Comparison of ENCODE assay signal across 17 cellular contexts in genomic region chr10:34291466-34292177, GRCh38.
A peak's percentile ranks its signal among the peaks of the same experiment; 100 is the strongest.
DNase-seq lines count a peak whose midpoint lies in the region; ATAC-seq, FAIRE-seq and TF ChIP-seq lines count a peak whose summit lies in the region.
"Had no signal": no experiment of that assay in that cellular context is flagged by ENCODE, and none has a peak within 500 bp of the region (broad histone marks: within the 10 kb centered on the region; RNA-seq: fewer than 3 reads in every experiment).

No MANE protein-coding gene starts in this region.

- ATAC-seq in A549 (no peak), GM19395 (IDR thresholded peaks at IDR 0.05; ENCODE audit: unreplicated experiment) (peak; percentile 88), HG02943 (IDR thresholded peaks at IDR 0.05; ENCODE audit: low read depth, unreplicated experiment) (peak; percentile 92), GM21526 (IDR thresholded peaks at IDR 0.05; ENCODE audit: low FRiP score, unreplicated experiment) (no peak)
- ATAC-seq: GM23338, WTC11 had no signal

- peak overlapping the region; percentile 24; the same call in 2 of the 3 replicates for H3K4me2 ChIP-seq in A549
- H3K4me2 ChIP-seq: GM23338 had no signal

- no peak for TF ChIP-seq RAD21 in A549 (conservative IDR thresholded peaks at IDR 0.05 in 1 of 2, IDR thresholded peaks at IDR 0.05 in 1 of 2)

- WGBS in A549 (ENCODE audit: missing lambda C conversion rate) = 93% methylated on average over 6 of the region's 6 CpGs

- peaks cover 42% of the 10 kb centered on the region for H3K4me1 ChIP-seq in A549

- peak overlapping the region; percentile 17 to 42; a peak in 4 of 6 replicates for H3K27ac ChIP-seq in A549
- H3K27ac ChIP-seq: HL-60 had no signal

- no peak for TF ChIP-seq CTCF in A549 (IDR thresholded peaks at IDR 0.05)

- H3K9me3 ChIP-seq in A549 = no peaks in the 10 kb centered on the region
- H3K9me3 ChIP-seq: mucosa of descending colon had no signal

- FAIRE-seq in A549 (lab: Jason Lieb, UNC) = no peak

- CTCF ChIA-PET in A549 (lab: Yijun Ruan, JAX) = interaction anchor here (0.8 to 1.8 kb wide), 3 partner anchors 12 to 347 kb away, joined by 3 read pairs; no protein-coding TSS in a partner anchor

- TF ChIP-seq POLR2A in A549 (IDR thresholded peaks at IDR 0.05; ENCODE audit: low read length) = no peak

- H3K4me3 ChIP-seq in A549 = no peak overlapping the region
- H3K4me3 ChIP-seq: GM23338, mucosa of descending colon had no signal

- no peak for TF ChIP-seq EP300 in A549 (IDR thresholded peaks at IDR 0.05)

- no peak for DNase-seq in A549 (ENCODE audit: low read depth in 1 of 2, low spot score in 1 of 2)
- DNase-seq in NCI-H526 treated with DMSO at 0.1 percent for 48 hours (lab: John Stamatoyannopoulos, UW) = peak; percentile 33
- no peak for DNase-seq in NCI-H2196 treated with DMSO at 0.1 percent for 48 hours (lab: John Stamatoyannopoulos, UW; ENCODE audit: unreplicated experiment)
- no peak for DNase-seq in NCI-H187 treated with DMSO at 0.1 percent for 48 hours (lab: John Stamatoyannopoulos, UW)
- DNase-seq in MV-4-11 (lab: John Stamatoyannopoulos, UW) = no peak
- DNase-seq: anterior cingulate cortex; DMS 273 treated with DMSO at 0.1 percent for 48 hours; MM.1S; mucosa of descending colon; OCI-M1; stimulated activated CD8-positive, alpha-beta memory T cell treated with anti-CD3 and anti-CD28 coated beads, Interleukin-4, amount 100 ng/mL, for 48 hours had no signal

- POLR2A ChIA-PET in A549 (lab: Yijun Ruan, JAX) = no interaction called here

TF ChIP-seq in A549, 52 proteins besides CTCF, POLR2A, EP300 and RAD21:
- TF ChIP-seq MAFK (IDR thresholded peaks at IDR 0.05; ENCODE audit: partially characterized antibody) (peak; percentile 45), HES2 (IDR thresholded peaks at IDR 0.05) (no peak)

Comparison
In these comparisons a context has a peak if more than half of its experiments do, and no peak if none do; other contexts are left out.
1. ATAC-seq: peak in GM19395 (single experiment) and HG02943 (single experiment); none in A549 (0 of 2) and GM21526 (single experiment).